Comparison of ENCODE assay signal across 2 cellular contexts in genomic region chr12:110861729-110862128, GRCh38.
TF ChIP-seq lines count a peak whose summit lies in the region.

No MANE protein-coding gene starts in this region.

TF ChIP-seq in HepG2, 621 proteins besides CTCF, POLR2A, EP300 and RAD21:
- TF ChIP-seq KMT2A (CRISPR knock-in tag; IDR thresholded peaks at IDR 0.05) (no peak), ELF1 (CRISPR knock-in tag; IDR thresholded peaks at IDR 0.05) (no peak), SATB2 (CRISPR knock-in tag; IDR thresholded peaks at IDR 0.05) (no peak), ZNF468 (CRISPR knock-in tag; IDR thresholded peaks at IDR 0.05) (no peak), BORCS8-MEF2B (CRISPR knock-in tag; IDR thresholded peaks at IDR 0.05) (no peak), ARNTL (CRISPR knock-in tag; IDR thresholded peaks at IDR 0.05) (no peak), ELK4 (CRISPR knock-in tag; IDR thresholded peaks at IDR 0.05; ENCODE audit: borderline replicate concordance) (no peak), ELF4 (CRISPR knock-in tag; IDR thresholded peaks at IDR 0.05; ENCODE audit: borderline replicate concordance) (no peak), FUBP1 (CRISPR knock-in tag; IDR thresholded peaks at IDR 0.05; ENCODE audit: borderline replicate concordance) (no peak), NR2F1 (CRISPR knock-in tag; IDR thresholded peaks at IDR 0.05) (no peak), ZNF24 (IDR thresholded peaks at IDR 0.05) (no peak), PCBP1 (IDR thresholded peaks at IDR 0.05; ENCODE audit: borderline replicate concordance, low read depth, low read length) (no peak), DR1 (CRISPR knock-in tag; IDR thresholded peaks at IDR 0.05) (no peak), ZNF629 (CRISPR knock-in tag; conservative IDR thresholded peaks at IDR 0.05) (no peak), MBNL3 (CRISPR knock-in tag; conservative IDR thresholded peaks at IDR 0.05) (no peak), RNF2 (conservative IDR thresholded peaks at IDR 0.05; ENCODE audit: low read depth) (no peak)

TF ChIP-seq in H1, 55 proteins besides CTCF, POLR2A, EP300 and RAD21:
- TF ChIP-seq TEAD4 (IDR thresholded peaks at IDR 0.05; ENCODE audit: low read depth, low read length) (no peak), MAX (IDR thresholded peaks at IDR 0.05) (peak; percentile 57), E2F6 (IDR thresholded peaks at IDR 0.05) (peak; percentile 58)
TF ChIP-seq in H1: peak in this region for 2.
